In the genomic region with DNA sequence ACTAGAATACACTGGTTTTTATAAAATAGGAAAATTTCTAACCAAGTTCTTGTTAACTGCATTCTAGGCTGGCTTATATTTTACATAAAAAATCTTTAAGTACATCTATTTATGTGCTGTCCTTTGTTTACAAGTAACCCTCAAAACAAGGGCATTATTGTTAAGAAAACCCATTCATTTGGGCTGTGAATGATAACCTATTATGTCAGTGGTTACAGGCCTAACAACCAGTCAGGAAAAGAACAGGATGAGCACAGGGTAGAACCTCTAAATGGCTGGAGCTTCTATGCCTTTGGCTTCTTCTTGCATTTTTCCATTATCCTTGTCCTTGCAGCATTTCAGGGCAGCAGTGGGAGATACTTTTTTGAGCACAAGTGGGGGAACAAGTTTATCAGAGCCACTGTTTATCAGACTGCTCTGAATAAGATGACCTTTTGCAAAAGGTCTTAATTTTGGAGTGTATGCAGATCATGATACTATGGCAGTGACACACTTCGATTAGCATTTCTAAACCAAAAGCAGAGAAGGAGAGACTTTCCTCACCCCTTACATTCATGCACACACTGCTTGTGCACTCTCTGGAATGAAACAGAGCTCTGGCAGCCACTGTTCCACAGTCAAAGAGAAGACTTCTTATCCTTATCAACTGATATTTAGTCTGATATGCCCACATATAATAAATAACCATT, we compare ENCODE assay signal across 22 cellular contexts. TPM values are rescaled to one million over a fixed set of nuclear protein-coding genes. Genes with fewer than 3 reads are reported as not detected.
DNase-seq lines count a peak whose midpoint lies in the region; ATAC-seq and TF ChIP-seq lines count a peak whose summit lies in the region.
"Had no signal": no experiment of that assay in that cellular context is flagged by ENCODE, and none has a peak within 500 bp of the region (broad histone marks: within the 10 kb centered on the region; RNA-seq: fewer than 3 reads in every experiment).

No MANE protein-coding gene starts in this region.

- H3K9ac ChIP-seq in fibroblast of lung (ENCODE audit: insufficient read depth, low read length), result no peak overlapping the region
- H3K9ac ChIP-seq in mesendoderm (ENCODE audit: low read length), result no peak overlapping the region
- H3K9ac ChIP-seq: GM23248, KMS-11 had no signal

- no peak overlapping the region for H4K5ac ChIP-seq in mesendoderm (ENCODE audit: low read length)

- H4K8ac ChIP-seq in mesendoderm (ENCODE audit: low read depth, low read length), result no peak overlapping the region

- H3K36me3 ChIP-seq in fibroblast of lung (ENCODE audit: control insufficient read depth, insufficient read depth, low read length) (peaks cover 4% of the 10 kb centered on the region), mesendoderm (ENCODE audit: control insufficient read depth, insufficient read depth, low read length) (peaks cover 2% of the 10 kb centered on the region)
- H3K36me3 ChIP-seq: HAP-1 had no signal

- H3K18ac ChIP-seq in mesendoderm (ENCODE audit: low read length), result no peak overlapping the region

- H3K23ac ChIP-seq in mesendoderm (ENCODE audit: low read length), result peak overlapping the region; percentile 10

- no peak overlapping the region for H2BK15ac ChIP-seq in mesendoderm (replicated peaks; ENCODE audit: low read depth)

- no peak overlapping the region for H2BK5ac ChIP-seq in mesendoderm (ENCODE audit: low read length)

- no peak overlapping the region for H3K4me3 ChIP-seq in fibroblast of lung (replicated peaks in 1 of 4; ENCODE audit: control extremely low read depth in 1 of 4, insufficient read depth in 1 of 4, low read depth in 3 of 4, low read length in 4 of 4)
- no peak overlapping the region for H3K4me3 ChIP-seq in mesendoderm (ENCODE audit: low read length)
- H3K4me3 ChIP-seq: A549, GM12878, GM23248, HAP-1, PC-9 had no signal

- no peak overlapping the region for H2BK120ac ChIP-seq in mesendoderm (ENCODE audit: low read depth, low read length)

- no peaks in the 10 kb centered on the region for H3K9me3 ChIP-seq in fibroblast of lung (ENCODE audit: control insufficient read depth, insufficient read depth, low read depth, low read length)
- H3K9me3 ChIP-seq: A549, HAP-1 had no signal

- no peaks in the 10 kb centered on the region for H4K20me1 ChIP-seq in fibroblast of lung (ENCODE audit: control insufficient read depth, extremely low read depth, insufficient read depth, low read length)

- H3K27me3 ChIP-seq in fibroblast of lung (ENCODE audit: control insufficient read depth, insufficient read depth, low read length) (no peaks in the 10 kb centered on the region), mesendoderm (ENCODE audit: insufficient read depth, low read length, poor library complexity) (no peaks in the 10 kb centered on the region)

- H3K27ac ChIP-seq in fibroblast of lung (ENCODE audit: insufficient read depth, low read length) (no peak overlapping the region), mesendoderm (ENCODE audit: low read depth, low read length) (no peak overlapping the region), temporal lobe (ENCODE audit: low read depth, low read length) (peak overlapping the region; percentile 86)
- H3K27ac ChIP-seq: A549, GM23248, KMS-11, PC-9, RWPE1 had no signal

- H2AK5ac ChIP-seq in mesendoderm (ENCODE audit: low read length), result no peak overlapping the region

- H3K4ac ChIP-seq in mesendoderm (ENCODE audit: low read depth, low read length), result no peak overlapping the region

- peaks cover 5% of the 10 kb centered on the region for H3K79me1 ChIP-seq in mesendoderm (ENCODE audit: low read length)

- H3K4me2 ChIP-seq in fibroblast of lung (ENCODE audit: extremely low read depth, insufficient read depth, low read length) (peak overlapping the region; percentile 27), mesendoderm (ENCODE audit: low read length) (no peak overlapping the region)
- H3K4me2 ChIP-seq: A549, KMS-11, PC-9 had no signal

- no peak for TF ChIP-seq CTCF in fibroblast of lung (conservative IDR thresholded peaks at IDR 0.05 in 1 of 2, IDR thresholded peaks at IDR 0.05 in 1 of 2; ENCODE audit: low read depth in 1 of 2, low read length in 2 of 2)
- no peak for TF ChIP-seq CTCF in omental fat pad (IDR thresholded peaks at IDR 0.05)

- no CpG with 5 or more reads among the region's 1 CpG for WGBS in mesendoderm (ENCODE audit: extremely low coverage, insufficient coverage, low lambda C conversion rate)

- H3K4me1 ChIP-seq in fibroblast of lung (ENCODE audit: control insufficient read depth, extremely low read depth, insufficient read depth, low read length), result no peaks in the 10 kb centered on the region
- H3K4me1 ChIP-seq in mesendoderm (ENCODE audit: control insufficient read depth, low read depth, low read length), result no peaks in the 10 kb centered on the region
- H3K4me1 ChIP-seq: A549 had no signal

- DNase-seq in RPMI7951 (ENCODE audit: low read depth) (peak; percentile 6), fibroblast of lung (ENCODE audit: low read depth in 2 of 2) (no peak), mesendoderm (no peak), iPS-NIHi7 (ENCODE audit: extremely low spot score) (no peak), omental fat pad (ENCODE audit: low spot score) (no peak)
- DNase-seq: CD4-positive, CD25-positive, alpha-beta regulatory T cell; DND-41; GM23248; NCI-H1092 treated with DMSO at 0.1 percent for 48 hours; NCI-H1436 treated with DMSO at 0.1 percent for 48 hours; NCI-H1930; NCI-H510A treated with DMSO at 0.1 percent for 48 hours; NCI-H748 treated with DMSO at 0.1 percent for 48 hours; PC-9; SHP77 treated with DMSO at 0.1 percent for 48 hours had no signal

- ATAC-seq in HG03045 (IDR thresholded peaks at IDR 0.05; ENCODE audit: unreplicated experiment) (no peak), omental fat pad (ENCODE audit: low FRiP score) (no peak)
- ATAC-seq: A549, GM12878 had no signal

- no peak overlapping the region for H2AFZ ChIP-seq in fibroblast of lung (ENCODE audit: low read length)
- H2AFZ ChIP-seq: GM23248, PC-9 had no signal

- no peak overlapping the region for H3K56ac ChIP-seq in mesendoderm (ENCODE audit: low read length)

- H3K79me2 ChIP-seq in fibroblast of lung (ENCODE audit: control insufficient read depth, insufficient read depth, low read length), result peaks cover 15% of the 10 kb centered on the region
- peaks cover 4% of the 10 kb centered on the region for H3K79me2 ChIP-seq in mesendoderm (ENCODE audit: control insufficient read depth, insufficient read depth, low read length)

RNA-seq across cellular contexts. Expression of gene GPR37, which starts 10.9 kb away (rescaled TPM):
- 0.20 and 0.24 TPM in 2 replicates for total RNA-seq in RPMI7951 (2014; rRNA removed; shearing (Covaris generic))
- total RNA-seq in fibroblast of lung (6.9 and 20.6 TPM in 2 replicates), temporal lobe (20.9 TPM), omental fat pad (1 to 10 TPM in 1 of 4 donors, under 1 TPM in 3; 0.31 to 3.2 (median 0.81) TPM)
- 3.1 and 12.6 TPM in 2 replicates for polyA plus RNA-seq in fibroblast of lung
- polyA plus RNA-seq in fibroblast of lung (2012), result 13.4 and 48.9 TPM in 2 replicates
- polyA minus RNA-seq in fibroblast of lung (ENCODE audit: low replicate concordance), result 18.0 and 58.7 TPM in 2 replicates
- polyA plus RNA-seq in mesendoderm (2013, experiment 1 of 2), result 29.5 TPM
- polyA plus RNA-seq in mesendoderm (2013, experiment 2 of 2), result 27.7 TPM
- total RNA-seq: CD4-positive, CD25-positive, alpha-beta regulatory T cell; GM12878; GM23248 had no signal
- polyA plus RNA-seq: CD4-positive, CD25-positive, alpha-beta regulatory T cell; GM23248 had no signal
